8 cellular contexts compared by ENCODE assay signal in genomic region chr20:46970937-46971630, GRCh38.
DNase-seq lines count a peak whose midpoint lies in the region; TF ChIP-seq lines count a peak whose summit lies in the region.

No MANE protein-coding gene starts in this region.

- intact Hi-C loops in uterus (cut with DNase I; ENCODE audit: low total_unique reads), result no loop called here

- DNase-seq in SIG-M5 treated with dmso at 0.1 percent for 504 hours (lab: John Stamatoyannopoulos, UW; ENCODE audit: unreplicated experiment) (peak; percentile 82), SIG-M5 (lab: John Stamatoyannopoulos, UW) (no peak), NCI-H2171 treated with DMSO at 0.1 percent for 48 hours (lab: John Stamatoyannopoulos, UW) (peak; percentile 93), NCI-H187 treated with DMSO at 0.1 percent for 48 hours (lab: John Stamatoyannopoulos, UW) (no peak), uterus (no peak)
- peak; percentile 14 for DNase-seq in central memory CD4-positive, alpha-beta T cell
- DNase-seq in activated naive CD4-positive, alpha-beta T cell (lab: John Stamatoyannopoulos, UW), result no peak

- H3K27ac ChIP-seq in uterus, result no peak overlapping the region

- H3K36me3 ChIP-seq in neuron (ENCODE audit: insufficient read depth, low read length) (no peaks in the 10 kb centered on the region), uterus (no peaks in the 10 kb centered on the region)

- H3K4me3 ChIP-seq in neuron (ENCODE audit: low read length) (no peak overlapping the region), uterus (no peak overlapping the region)

- H3K9me3 ChIP-seq in neuron (ENCODE audit: low read length) (no peaks in the 10 kb centered on the region), uterus (no peaks in the 10 kb centered on the region)

- TF ChIP-seq POLR2A in uterus (IDR thresholded peaks at IDR 0.05), result no peak

- no peaks in the 10 kb centered on the region for H3K27me3 ChIP-seq in neuron (ENCODE audit: insufficient read depth, low read length)
- H3K27me3 ChIP-seq in uterus, result no peaks in the 10 kb centered on the region

- H3K4me1 ChIP-seq in neuron (ENCODE audit: insufficient read depth, low read length) (no peaks in the 10 kb centered on the region), uterus (no peaks in the 10 kb centered on the region)

- no peak for TF ChIP-seq CTCF in uterus (IDR thresholded peaks at IDR 0.05)

- H2AFZ ChIP-seq in neuron (ENCODE audit: low read depth, low read length), result peak overlapping the region; percentile 50

Comparison
In these comparisons a context has a peak if more than half of its experiments do, and no peak if none do; other contexts are left out.
1. DNase-seq: peak in SIG-M5 treated with dmso at 0.1 percent for 504 hours (single experiment), NCI-H2171 treated with DMSO at 0.1 percent for 48 hours (single experiment) and central memory CD4-positive, alpha-beta T cell (single experiment); none in SIG-M5 (single experiment), NCI-H187 treated with DMSO at 0.1 percent for 48 hours (single experiment), uterus (0 of 2) and activated naive CD4-positive, alpha-beta T cell (0 of 4).